ENCODE assay signal across 9 cellular contexts in the genomic region with DNA sequence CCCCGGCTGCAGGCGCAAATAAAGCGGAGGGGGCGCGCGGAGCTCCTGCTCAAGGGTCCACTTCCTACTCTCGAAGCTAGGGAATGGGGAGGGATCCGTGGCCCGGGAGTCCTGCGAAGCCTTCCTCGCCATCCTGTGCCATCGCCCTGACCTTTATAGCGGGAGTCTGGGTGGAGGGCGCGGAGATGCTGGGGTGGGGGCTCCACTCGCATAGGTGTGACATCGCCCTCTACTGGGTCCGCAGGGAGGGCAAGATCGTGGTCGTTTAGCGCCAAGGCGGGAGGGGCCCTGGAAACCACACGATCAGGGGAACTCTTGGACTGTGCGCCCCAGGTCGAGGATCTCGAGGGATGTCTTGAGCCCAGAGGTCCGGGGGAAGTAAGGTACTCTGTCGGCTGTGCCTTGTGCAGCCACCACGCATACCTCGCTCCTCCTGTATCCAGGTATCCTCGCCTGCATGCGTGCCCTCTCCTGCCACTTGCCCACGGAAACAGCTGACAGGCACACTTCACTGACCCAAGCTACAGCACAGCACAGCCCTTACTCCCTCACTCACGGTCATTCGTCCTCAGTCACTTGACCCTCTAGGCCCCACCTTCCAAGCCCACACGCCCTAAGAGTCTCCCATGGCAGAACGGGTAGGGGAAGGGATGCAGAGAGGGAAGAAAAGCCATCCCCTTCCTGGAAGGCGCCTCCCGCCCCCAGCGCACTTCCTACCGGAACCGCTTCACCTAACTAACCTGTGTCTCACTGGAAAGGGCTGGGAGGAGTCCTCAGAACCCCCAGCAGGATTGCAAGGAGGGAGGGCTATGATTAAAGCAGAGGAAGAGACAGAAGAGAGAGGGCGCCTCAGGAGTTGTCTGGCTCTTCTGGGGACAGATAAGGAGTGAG. TPM values are rescaled to one million over a fixed set of nuclear protein-coding genes. Genes with fewer than 3 reads are reported as not detected.
DNase-seq lines count a peak whose midpoint lies in the region; FAIRE-seq and TF ChIP-seq lines count a peak whose summit lies in the region.
"Had no signal": no experiment of that assay in that cellular context is flagged by ENCODE, and none has a peak within 500 bp of the region (broad histone marks: within the 10 kb centered on the region; RNA-seq: fewer than 3 reads in every experiment).

No MANE protein-coding gene starts in this region.

- no peaks in the 10 kb centered on the region for H3K27me3 Mint-ChIP-seq in astrocyte (ENCODE audit: low read depth, unreplicated experiment)
- peaks cover 33% of the 10 kb centered on the region for H3K27me3 Mint-ChIP-seq in activated T-helper 1 cell treated with anti-CD3 and anti-CD28 coated beads, Interleukin-12 subunit alpha, Interleukin-12 subunit beta, Interleukin-2, Interleukin-4 antibody, amounts not matched to agents 30 ng/mL and 10 ng/mL and 1 ng/mL, durations not matched to agents 14 hours and 24 hours and 36 hours (ENCODE audit: insufficient read depth)

- H3K4me2 ChIP-seq in astrocyte (ENCODE audit: low read length), result peak overlapping the region; percentile 88

- no peaks in the 10 kb centered on the region for H3K79me2 ChIP-seq in astrocyte (ENCODE audit: insufficient read depth, low read length)

- H3K36me3 ChIP-seq in astrocyte (ENCODE audit: insufficient read depth, low read length) (no peaks in the 10 kb centered on the region), kidney epithelial cell (ENCODE audit: control insufficient read depth, insufficient read depth, low read length) (no peaks in the 10 kb centered on the region)

- no peak for TF ChIP-seq CTCF in astrocyte (IDR thresholded peaks at IDR 0.05; ENCODE audit: insufficient read depth, low read depth, low read length)
- TF ChIP-seq CTCF in kidney epithelial cell (IDR thresholded peaks at IDR 0.05; ENCODE audit: insufficient read depth, low read length, poor library complexity, severe bottlenecking), result peak; percentile 55

- H3K9ac ChIP-seq in astrocyte (ENCODE audit: low read length), result no peak overlapping the region

- intact Hi-C loops in activated T-helper 1 cell treated with anti-CD3 and anti-CD28 coated beads, Interleukin-12 subunit alpha, Interleukin-12 subunit beta, Interleukin-2, Interleukin-4 antibody, amounts not matched to agents 30 ng/mL and 10 ng/mL and 1 ng/mL, durations not matched to agents 14 hours and 24 hours and 36 hours (cut with micrococcal nuclease), result no loop called here

- H3K27me3 ChIP-seq in astrocyte (ENCODE audit: insufficient read depth, low read length), result no peaks in the 10 kb centered on the region
- H3K27me3 ChIP-seq in kidney epithelial cell (ENCODE audit: control insufficient read depth, insufficient read depth, low read length), result peaks cover 22% of the 10 kb centered on the region

- no peaks in the 10 kb centered on the region for H3K9me3 ChIP-seq in astrocyte (ENCODE audit: insufficient read depth, low read depth, low read length)

- peaks cover 11% of the 10 kb centered on the region for H3K4me1 ChIP-seq in astrocyte (ENCODE audit: insufficient read depth, low read length)

- peaks cover 24% of the 10 kb centered on the region for H3K36me3 Mint-ChIP-seq in astrocyte (ENCODE audit: low read depth, unreplicated experiment)
- H3K36me3 Mint-ChIP-seq in activated T-helper 1 cell treated with anti-CD3 and anti-CD28 coated beads, Interleukin-12 subunit alpha, Interleukin-12 subunit beta, Interleukin-2, Interleukin-4 antibody, amounts not matched to agents 30 ng/mL and 10 ng/mL and 1 ng/mL, durations not matched to agents 14 hours and 24 hours and 36 hours (ENCODE audit: low read depth), result no peaks in the 10 kb centered on the region
- H3K36me3 Mint-ChIP-seq: CD4-positive, CD25-positive, alpha-beta regulatory T cell had no signal

- peak overlapping the region; percentile 62 for H3K4me3 Mint-ChIP-seq in astrocyte (ENCODE audit: unreplicated experiment)
- H3K4me3 Mint-ChIP-seq in activated T-helper 1 cell treated with anti-CD3 and anti-CD28 coated beads, Interleukin-12 subunit alpha, Interleukin-12 subunit beta, Interleukin-2, Interleukin-4 antibody, amounts not matched to agents 30 ng/mL and 10 ng/mL and 1 ng/mL, durations not matched to agents 14 hours and 24 hours and 36 hours, result no peak overlapping the region
- H3K4me3 Mint-ChIP-seq: CD4-positive, CD25-positive, alpha-beta regulatory T cell had no signal

- H3K27ac Mint-ChIP-seq in astrocyte (ENCODE audit: unreplicated experiment), result peak overlapping the region; percentile 48
- no peak overlapping the region for H3K27ac Mint-ChIP-seq in activated T-helper 1 cell treated with anti-CD3 and anti-CD28 coated beads, Interleukin-12 subunit alpha, Interleukin-12 subunit beta, Interleukin-2, Interleukin-4 antibody, amounts not matched to agents 30 ng/mL and 10 ng/mL and 1 ng/mL, durations not matched to agents 14 hours and 24 hours and 36 hours
- H3K27ac Mint-ChIP-seq: CD4-positive, CD25-positive, alpha-beta regulatory T cell had no signal

- H3K27ac ChIP-seq in astrocyte (ENCODE audit: low read depth, low read length) (no peak overlapping the region), substantia nigra (ENCODE audit: low read depth, low read length, poor library complexity, severe bottlenecking) (peak overlapping the region; percentile 75)

- peaks cover 18% of the 10 kb centered on the region for H3K4me1 Mint-ChIP-seq in astrocyte (ENCODE audit: low read depth, unreplicated experiment)
- H3K4me1 Mint-ChIP-seq in activated T-helper 1 cell treated with anti-CD3 and anti-CD28 coated beads, Interleukin-12 subunit alpha, Interleukin-12 subunit beta, Interleukin-2, Interleukin-4 antibody, amounts not matched to agents 30 ng/mL and 10 ng/mL and 1 ng/mL, durations not matched to agents 14 hours and 24 hours and 36 hours (ENCODE audit: low read depth), result no peaks in the 10 kb centered on the region

- H4K20me1 ChIP-seq in astrocyte (ENCODE audit: insufficient read depth, low read length), result no peaks in the 10 kb centered on the region

- H2AFZ ChIP-seq in astrocyte (ENCODE audit: low read depth, low read length), result peak overlapping the region; percentile 69

- H3K4me3 ChIP-seq in astrocyte (ENCODE audit: insufficient read depth, low read depth, low read length), result peak overlapping the region; percentile 39
- H3K4me3 ChIP-seq in kidney epithelial cell (ENCODE audit: low read depth, low read length), result peak overlapping the region; percentile 48

- no peak for FAIRE-seq in astrocyte (lab: Jason Lieb, UNC)

- peak; percentile 63 for DNase-seq in NCI-H345 (lab: John Stamatoyannopoulos, UW)
- DNase-seq in NCI-H345 treated with DMSO at 0.1 percent for 48 hours (lab: John Stamatoyannopoulos, UW; ENCODE audit: unreplicated experiment), result no peak
- no peak for DNase-seq in astrocyte (ENCODE audit: low read depth)
- DNase-seq in kidney epithelial cell (ENCODE audit: low read depth), result no peak
- DNase-seq in substantia nigra (lab: John Stamatoyannopoulos, UW), result peak in 24 of 49 donors; percentile 26 to 75 (median 47)
- DNase-seq in activated CD8-positive, alpha-beta memory T cell treated with anti-CD3 and anti-CD28 coated beads for 24 hours, result no peak
- no peak for DNase-seq in AG08396 (ENCODE audit: low spot score)
- DNase-seq in activated T-helper 1 cell treated with anti-CD3 and anti-CD28 coated beads, Interleukin-12 subunit alpha, Interleukin-12 subunit beta, Interleukin-2, Interleukin-4 antibody, amounts not matched to agents 30 ng/mL and 10 ng/mL and 1 ng/mL, durations not matched to agents 14 hours and 24 hours and 36 hours (ENCODE audit: low spot score), result no peak
- DNase-seq: CD4-positive, CD25-positive, alpha-beta regulatory T cell had no signal

- H3K9me3 Mint-ChIP-seq in astrocyte (ENCODE audit: unreplicated experiment), result no peaks in the 10 kb centered on the region
- H3K9me3 Mint-ChIP-seq in activated T-helper 1 cell treated with anti-CD3 and anti-CD28 coated beads, Interleukin-12 subunit alpha, Interleukin-12 subunit beta, Interleukin-2, Interleukin-4 antibody, amounts not matched to agents 30 ng/mL and 10 ng/mL and 1 ng/mL, durations not matched to agents 14 hours and 24 hours and 36 hours, result no peaks in the 10 kb centered on the region

RNA-seq across cellular contexts. Expression of gene EPHB3, which starts 22.7 kb away (rescaled TPM):
- 17.2 and 27.0 TPM in 2 replicates for total RNA-seq in astrocyte
- 1.0 and 1.5 TPM in 2 replicates for total RNA-seq in kidney epithelial cell
- 0.31 TPM in 1 of 2 replicates, not detected in the other for total RNA-seq in activated T-helper 1 cell treated with anti-CD3 and anti-CD28 coated beads, Interleukin-12 subunit alpha, Interleukin-12 subunit beta, Interleukin-2, Interleukin-4 antibody, amounts not matched to agents 30 ng/mL and 10 ng/mL and 1 ng/mL, durations not matched to agents 14 hours and 24 hours and 36 hours
- total RNA-seq: CD4-positive, CD25-positive, alpha-beta regulatory T cell had no signal
